Comparison of ENCODE assay signal across 22 cellular contexts in the genomic region with DNA sequence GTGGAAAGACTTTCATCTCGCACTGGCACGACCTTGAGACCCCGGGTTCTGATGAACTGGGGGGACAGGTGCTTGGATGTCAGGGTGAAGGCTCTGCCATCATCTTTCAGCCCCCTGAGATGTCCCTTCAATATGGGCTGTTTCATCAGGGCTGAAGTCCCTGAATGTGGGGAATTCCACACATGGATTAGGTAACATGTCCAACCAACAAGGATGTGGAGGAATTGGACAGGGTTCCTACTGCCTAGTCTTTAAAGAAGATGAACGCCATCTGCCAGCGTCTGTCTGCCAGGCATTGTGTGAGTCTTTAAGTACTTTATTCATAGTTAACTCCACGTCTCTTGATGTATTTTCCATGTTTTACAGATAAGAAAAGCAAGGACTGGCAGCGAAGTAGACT. TPM values are rescaled to one million over a fixed set of nuclear protein-coding genes. Genes with fewer than 3 reads are reported as not detected.
A peak's percentile ranks its signal among the peaks of the same experiment; 100 is the strongest.
DNase-seq lines count a peak whose midpoint lies in the region; ATAC-seq and TF ChIP-seq lines count a peak whose summit lies in the region.
"Had no signal": no experiment of that assay in that cellular context is flagged by ENCODE, and none has a peak within 500 bp of the region (broad histone marks: within the 10 kb centered on the region; RNA-seq: fewer than 3 reads in every experiment).

No MANE protein-coding gene starts in this region.

- H3K9me3 Mint-ChIP-seq in natural killer cell treated with Interleukin-12 subunit alpha and Interleukin-12 subunit beta and Interleukin-15 and Interleukin-18, amount 100 ng/mL, for 72 hours, result no peaks in the 10 kb centered on the region
- H3K9me3 Mint-ChIP-seq: GM23338, H9 had no signal

- ATAC-seq in GM18870 (IDR thresholded peaks at IDR 0.05; ENCODE audit: unreplicated experiment), result no peak
- ATAC-seq in GM21528 (IDR thresholded peaks at IDR 0.05; ENCODE audit: low FRiP score, unreplicated experiment), result no peak
- no peak for ATAC-seq in natural killer cell treated with Interleukin-12 subunit alpha and Interleukin-12 subunit beta and Interleukin-15 and Interleukin-18, amount 100 ng/mL, for 72 hours
- ATAC-seq: GM23338, K562, Panc1 had no signal

- no peak overlapping the region for H3K4me3 ChIP-seq in fibroblast of the aortic adventitia (ENCODE audit: low read depth, low read length)
- H3K4me3 ChIP-seq in skin epidermis, result no peak overlapping the region
- H3K4me3 ChIP-seq: GM23338, K562 had no signal

- peaks cover 7% of the 10 kb centered on the region in 2 donors for H3K4me1 Mint-ChIP-seq in natural killer cell treated with Interleukin-12 subunit alpha and Interleukin-12 subunit beta and Interleukin-15 and Interleukin-18, amount 100 ng/mL, for 72 hours (ENCODE audit: low read depth in 2 of 2)

- DNase-seq in DMS 273 (lab: John Stamatoyannopoulos, UW; ENCODE audit: unreplicated experiment) (peak; percentile 23), DMS 273 treated with DMSO at 0.1 percent for 48 hours (lab: John Stamatoyannopoulos, UW) (no peak), epithelial cell of prostate (ENCODE audit: low read depth, low spot score) (no peak), fibroblast of the aortic adventitia (ENCODE audit: low read depth) (peak; percentile 12)
- no peak for DNase-seq in natural killer cell treated with Interleukin-12 subunit alpha and Interleukin-12 subunit beta and Interleukin-15 and Interleukin-18, amount 100 ng/mL, for 72 hours (ENCODE audit: low spot score)
- DNase-seq: Calu3, H9, Kasumi-1, MV-4-11, NCI-H2029, NCI-H446, NCI-H524 treated with DMSO at 0.1 percent for 48 hours, NCI-H774, SHP77 had no signal

- H3K4me3 Mint-ChIP-seq in natural killer cell treated with Interleukin-12 subunit alpha and Interleukin-12 subunit beta and Interleukin-15 and Interleukin-18, amount 100 ng/mL, for 72 hours, result no peak overlapping the region
- H3K4me3 Mint-ChIP-seq: GM23338, H9 had no signal

- H3K27ac Mint-ChIP-seq in natural killer cell treated with Interleukin-12 subunit alpha and Interleukin-12 subunit beta and Interleukin-15 and Interleukin-18, amount 100 ng/mL, for 72 hours, result no peak overlapping the region
- H3K27ac Mint-ChIP-seq: GM23338, H9 had no signal

- H3K27me3 Mint-ChIP-seq in natural killer cell treated with Interleukin-12 subunit alpha and Interleukin-12 subunit beta and Interleukin-15 and Interleukin-18, amount 100 ng/mL, for 72 hours, result peaks cover 34 to 41% of the 10 kb centered on the region in 2 donors

- H3K36me3 Mint-ChIP-seq in natural killer cell treated with Interleukin-12 subunit alpha and Interleukin-12 subunit beta and Interleukin-15 and Interleukin-18, amount 100 ng/mL, for 72 hours, result no peaks in the 10 kb centered on the region

- no peak for TF ChIP-seq CTCF in fibroblast of the aortic adventitia (IDR thresholded peaks at IDR 0.05; ENCODE audit: insufficient read depth, low read length)

- H3K27ac ChIP-seq in epithelial cell of prostate, result peak overlapping the region; percentile 65
- peak overlapping the region in 12 of 21 experiments; percentile 3 to 68 (median 44) for H3K27ac ChIP-seq in skin epidermis
- H3K27ac ChIP-seq: 22Rv1, RWPE1 had no signal

RNA-seq across cellular contexts. Expression of gene GRHL1, which starts 5.9 kb away (rescaled TPM):
- 1.3 TPM in 1 of 2 replicates, not detected in the other for total RNA-seq in fibroblast of the aortic adventitia (ENCODE audit: low replicate concordance)
- 1 to 10 TPM; 1.1 to 1.4 TPM for total RNA-seq in natural killer cell treated with Interleukin-12 subunit alpha and Interleukin-12 subunit beta and Interleukin-15 and Interleukin-18, amount 100 ng/mL, for 72 hours

Comparison
In these comparisons a context has a peak if more than half of its experiments do, and no peak if none do; other contexts are left out.
1. DNase-seq: peak in DMS 273 (single experiment) and fibroblast of the aortic adventitia (single experiment); none in DMS 273 treated with DMSO at 0.1 percent for 48 hours (single experiment), epithelial cell of prostate (single experiment) and natural killer cell treated with Interleukin-12 subunit alpha and Interleukin-12 subunit beta and Interleukin-15 and Interleukin-18, amount 100 ng/mL, for 72 hours (single experiment).